Comparison of ENCODE assay signal across 2 cellular contexts in genomic region chr14:90891326-90891725, GRCh38.
TF ChIP-seq lines count a peak whose summit lies in the region.

No MANE protein-coding gene starts in this region.

TF ChIP-seq in SK-N-SH treated with all-trans-retinoic acid at 6 μM for 48 hours, 23 proteins besides CTCF, POLR2A, EP300 and RAD21 (continued from another document):
- TF ChIP-seq ZNF70 (CRISPR knock-in tag; IDR thresholded peaks at IDR 0.05) (peak; percentile 47; the same call in 1 of the 2 replicates), BACH2 (CRISPR knock-in tag; IDR thresholded peaks at IDR 0.05; ENCODE audit: borderline replicate concordance) (no peak)

TF ChIP-seq in SK-N-SH, 30 proteins besides CTCF, POLR2A, EP300 and RAD21 (continued from another document):
- TF ChIP-seq TAF1 (IDR thresholded peaks at IDR 0.05; ENCODE audit: borderline replicate concordance, low read depth, low read length) (no peak), NFIC (IDR thresholded peaks at IDR 0.05; ENCODE audit: borderline replicate concordance) (no peak), TCF12 (IDR thresholded peaks at IDR 0.05) (no peak)
TF ChIP-seq in SK-N-SH: peak in this region for 0.
